In the genomic region with DNA sequence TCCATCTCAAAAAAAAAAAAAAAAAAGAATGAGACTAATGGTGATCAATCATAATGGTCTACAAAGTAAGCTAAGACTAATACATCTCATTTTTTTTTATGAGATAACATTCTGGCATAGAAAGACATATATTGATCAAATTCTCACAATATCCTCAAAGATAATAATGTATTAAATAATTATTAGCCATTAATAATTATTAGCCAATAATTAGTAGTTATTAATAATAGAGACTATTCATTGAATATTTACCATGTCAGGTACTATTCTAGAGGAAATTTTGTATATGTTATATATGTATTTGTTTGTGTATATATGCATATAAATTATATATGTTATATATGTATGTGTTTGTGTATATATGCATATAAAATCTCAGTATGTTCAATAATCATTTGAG, we compare ENCODE assay signal across 27 cellular contexts.
"Had no signal": no experiment of that assay in that cellular context is flagged by ENCODE, and none has a peak within 500 bp of the region (broad histone marks: within the 10 kb centered on the region; RNA-seq: fewer than 3 reads in every experiment).

No MANE protein-coding gene starts in this region.

- H2AFZ ChIP-seq: parathyroid adenoma had no signal

- H3K27me3 Mint-ChIP-seq: progenitor cell of endocrine pancreas; stimulated activated naive B cell treated with anti-CD40 and anti-IgM and Interleukin-4, amounts not matched to agents 10 μg/mL and 1 μg/mL and 100 μg/mL, for 72 hours had no signal

- H3K4me1 ChIP-seq: parathyroid adenoma, psoas muscle, right lobe of liver, stomach, thyroid gland, tibial nerve, upper lobe of left lung, vagina had no signal

- H3K4me2 ChIP-seq: neural progenitor cell had no signal

- ATAC-seq: psoas muscle; right cardiac atrium; right lobe of liver; stimulated activated effector memory CD8-positive, alpha-beta T cell treated with anti-CD3 and anti-CD28 coated beads, Interleukin-12 subunit alpha, Interleukin-12 subunit beta, amount 100 ng/mL, for 72 hours; stimulated activated naive B cell treated with anti-CD40 and anti-IgM and Interleukin-4, amounts not matched to agents 10 μg/mL and 1 μg/mL and 100 μg/mL, for 72 hours had no signal

- H3K27me3 ChIP-seq: neural progenitor cell, ovary, right lobe of liver, sigmoid colon, stomach, thyroid gland, tibial nerve, upper lobe of left lung, vagina had no signal

- H3K4me3 Mint-ChIP-seq: nephron; neural progenitor cell; stimulated activated effector memory CD8-positive, alpha-beta T cell treated with anti-CD3 and anti-CD28 coated beads, Interleukin-12 subunit alpha, Interleukin-12 subunit beta, amount 100 ng/mL, for 72 hours; stimulated activated naive B cell treated with anti-CD40 and anti-IgM and Interleukin-4, amounts not matched to agents 10 μg/mL and 1 μg/mL and 100 μg/mL, for 72 hours; stimulated activated naive CD8-positive, alpha-beta T cell treated with anti-CD3 and anti-CD28 coated beads, Interleukin-15, Interleukin-2, amounts not matched to agents 100 ng/mL and 50 ng/mL, for 24 hours had no signal

- H3K4me3 ChIP-seq: neural progenitor cell, ovary, psoas muscle, right lobe of liver, sigmoid colon, stomach, thoracic aorta, thyroid gland, tibial nerve, upper lobe of left lung, vagina had no signal

- H3K36me3 Mint-ChIP-seq: neural progenitor cell; stimulated activated effector memory CD8-positive, alpha-beta T cell treated with anti-CD3 and anti-CD28 coated beads, Interleukin-12 subunit alpha, Interleukin-12 subunit beta, amount 100 ng/mL, for 72 hours; stimulated activated naive B cell treated with anti-CD40 and anti-IgM and Interleukin-4, amounts not matched to agents 10 μg/mL and 1 μg/mL and 100 μg/mL, for 72 hours had no signal

- H3K9me3 ChIP-seq: ovary, psoas muscle, right lobe of liver, sigmoid colon, stomach, thoracic aorta, thyroid gland, tibial nerve, upper lobe of left lung, vagina had no signal

- H3K27ac Mint-ChIP-seq: nephron; neural progenitor cell; progenitor cell of endocrine pancreas; stimulated activated effector memory CD8-positive, alpha-beta T cell treated with anti-CD3 and anti-CD28 coated beads, Interleukin-12 subunit alpha, Interleukin-12 subunit beta, amount 100 ng/mL, for 72 hours; stimulated activated naive B cell treated with anti-CD40 and anti-IgM and Interleukin-4, amounts not matched to agents 10 μg/mL and 1 μg/mL and 100 μg/mL, for 72 hours; stimulated activated naive CD8-positive, alpha-beta T cell treated with anti-CD3 and anti-CD28 coated beads, Interleukin-15, Interleukin-2, amounts not matched to agents 100 ng/mL and 50 ng/mL, for 24 hours had no signal

- H3K27ac ChIP-seq: neural progenitor cell, ovary, parathyroid adenoma, psoas muscle, right lobe of liver, stomach, thoracic aorta, thyroid gland, tibial nerve, upper lobe of left lung, vagina had no signal

- FAIRE-seq: small intestine, urothelium cell line had no signal

- DNase-seq: occipital lobe; ovary; posterior cingulate gyrus; psoas muscle; right lobe of liver; sigmoid colon; small intestine; stimulated activated CD4-positive, alpha-beta T cell treated with anti-CD3 and anti-CD28 coated beads, Interleukin-15, amount 100 ng/mL, for 24 hours; stimulated activated CD4-positive, alpha-beta T cell treated with anti-CD3 and anti-CD28 coated beads, Interleukin-2, amount 100 ng/mL, for 24 hours; stimulated activated CD4-positive, alpha-beta T cell treated with anti-CD3 and anti-CD28 coated beads, Interleukin-2, amount 100 ng/mL, for 48 hours; stimulated activated CD4-positive, alpha-beta T cell treated with anti-CD3 and anti-CD28 coated beads, Interleukin-4, amount 100 ng/mL, for 24 hours; stimulated activated naive B cell treated with anti-CD40 and anti-IgM and Interleukin-4, amounts not matched to agents 10 μg/mL and 1 μg/mL and 100 μg/mL, for 72 hours; stimulated activated naive CD4-positive, alpha-beta T cell treated with Interleukin-2 at 50 U/mL for 16 hours; stomach; thyroid gland; upper lobe of left lung had no signal

- H3K9me3 Mint-ChIP-seq: nephron; neural progenitor cell; stimulated activated effector memory CD8-positive, alpha-beta T cell treated with anti-CD3 and anti-CD28 coated beads, Interleukin-12 subunit alpha, Interleukin-12 subunit beta, amount 100 ng/mL, for 72 hours; stimulated activated naive CD8-positive, alpha-beta T cell treated with anti-CD3 and anti-CD28 coated beads, Interleukin-15, Interleukin-2, amounts not matched to agents 100 ng/mL and 50 ng/mL, for 24 hours had no signal

- H3K4me1 Mint-ChIP-seq: stimulated activated effector memory CD8-positive, alpha-beta T cell treated with anti-CD3 and anti-CD28 coated beads, Interleukin-12 subunit alpha, Interleukin-12 subunit beta, amount 100 ng/mL, for 72 hours; stimulated activated naive B cell treated with anti-CD40 and anti-IgM and Interleukin-4, amounts not matched to agents 10 μg/mL and 1 μg/mL and 100 μg/mL, for 72 hours had no signal

- H3K79me2 ChIP-seq: parathyroid adenoma had no signal

- H3K9ac ChIP-seq: neural progenitor cell, parathyroid adenoma had no signal

- H3K36me3 ChIP-seq: neural progenitor cell, ovary, right lobe of liver, sigmoid colon, stomach, thoracic aorta, thyroid gland, tibial nerve, upper lobe of left lung, vagina had no signal
